ENCODE assay signal across 28 cellular contexts in the genomic region with DNA sequence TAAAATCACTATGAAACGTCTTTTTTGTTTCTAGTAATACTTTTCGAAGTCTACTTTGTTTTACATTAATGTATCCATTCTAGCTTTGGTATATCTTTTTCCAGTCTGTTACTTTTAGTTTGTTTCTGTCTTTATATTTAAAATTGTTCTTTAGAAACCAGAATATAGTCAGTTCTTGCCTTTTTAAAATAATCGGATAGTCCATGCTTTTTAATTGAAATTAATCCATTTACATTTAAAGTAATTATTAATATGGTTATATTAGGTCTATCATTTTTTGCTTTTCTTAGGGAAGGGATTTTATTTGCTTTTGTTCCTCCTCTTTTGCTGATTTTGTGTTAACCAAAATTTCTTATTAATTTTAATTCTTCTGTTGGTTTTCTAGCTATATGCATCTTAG.
"Had no signal": no experiment of that assay in that cellular context is flagged by ENCODE, and none has a peak within 500 bp of the region (broad histone marks: within the 10 kb centered on the region; RNA-seq: fewer than 3 reads in every experiment).

No MANE protein-coding gene starts in this region.

- ATAC-seq: activated CD4-positive, alpha-beta T cell treated with anti-CD3 and anti-CD28 coated beads for 36 hours; activated naive CD8-positive, alpha-beta T cell treated with anti-CD3 and anti-CD28 coated beads, Interleukin-2, amount 50 U/mL, for 24 hours; activated T-cell treated with anti-CD3 and anti-CD28 coated beads, Interleukin-2, amount 50 U/mL, for 72 hours; body of pancreas had no signal

- H3K27me3 ChIP-seq: adrenal gland, body of pancreas, esophagus squamous epithelium, heart left ventricle had no signal

- H3K27ac ChIP-seq: adrenal gland, body of pancreas, epithelial cell of prostate, esophagus squamous epithelium, heart left ventricle had no signal

- DNase-seq: activated CD4-positive, alpha-beta memory T cell treated with anti-CD3 and anti-CD28 coated beads, Interleukin-2, amount 10 ng/mL, durations not matched to agents 7 days and 5 days; activated CD4-positive, alpha-beta T cell treated with anti-CD3 and anti-CD28 coated beads for 36 hours; activated CD4-positive, alpha-beta T cell treated with anti-CD3 and anti-CD28 coated beads, Interleukin-2, amount 10 ng/mL, durations not matched to agents 24 days and 14 days; activated CD4-positive, alpha-beta T cell treated with anti-CD3 and anti-CD28 coated beads, Interleukin-2, amount 50 U/mL, for 4 hours; activated CD4-positive, CD25-positive, alpha-beta regulatory T cell; activated CD4-positive, CD25-positive, alpha-beta regulatory T cell treated with anti-CD3 and anti-CD28 coated beads, Interleukin-2, amount 50 U/mL, for 72 hours; activated CD8-positive, alpha-beta memory T cell treated with anti-CD3 and anti-CD28 coated beads, Interleukin-2, amount 50 U/mL, for 48 hours; activated effector memory CD4-positive, alpha-beta T cell treated with Interleukin-2 at 50 U/mL for 16 hours; activated naive CD4-positive, alpha-beta T cell treated with anti-CD3 and anti-CD28 coated beads for 36 hours; activated naive CD8-positive, alpha-beta T cell treated with anti-CD3 and anti-CD28 coated beads for 36 hours; activated naive CD8-positive, alpha-beta T cell treated with anti-CD3 and anti-CD28 coated beads, Interleukin-2, amount 50 U/mL, for 24 hours; activated T-cell treated with anti-CD3 and anti-CD28 coated beads for 4 hours; activated T-cell treated with anti-CD3 and anti-CD28 coated beads, Interleukin-2, amount 50 U/mL, for 24 hours; activated T-cell treated with anti-CD3 and anti-CD28 coated beads, Interleukin-2, amount 50 U/mL, for 72 hours; adrenal gland; amygdala; aorta; body of pancreas; caudate nucleus; cortex of kidney; effector CD4-positive, alpha-beta T cell; esophagus squamous epithelium; foreskin melanocyte; heart left ventricle; T-helper 2 cell had no signal

- FAIRE-seq: colon, endometrium had no signal

- H3K36me3 ChIP-seq: adrenal gland, esophagus squamous epithelium, heart left ventricle had no signal

- H3K4me3 ChIP-seq: adrenal gland, body of pancreas, esophagus squamous epithelium, heart left ventricle had no signal

- H3K9me3 ChIP-seq: adrenal gland, body of pancreas had no signal
